In the genomic region with DNA sequence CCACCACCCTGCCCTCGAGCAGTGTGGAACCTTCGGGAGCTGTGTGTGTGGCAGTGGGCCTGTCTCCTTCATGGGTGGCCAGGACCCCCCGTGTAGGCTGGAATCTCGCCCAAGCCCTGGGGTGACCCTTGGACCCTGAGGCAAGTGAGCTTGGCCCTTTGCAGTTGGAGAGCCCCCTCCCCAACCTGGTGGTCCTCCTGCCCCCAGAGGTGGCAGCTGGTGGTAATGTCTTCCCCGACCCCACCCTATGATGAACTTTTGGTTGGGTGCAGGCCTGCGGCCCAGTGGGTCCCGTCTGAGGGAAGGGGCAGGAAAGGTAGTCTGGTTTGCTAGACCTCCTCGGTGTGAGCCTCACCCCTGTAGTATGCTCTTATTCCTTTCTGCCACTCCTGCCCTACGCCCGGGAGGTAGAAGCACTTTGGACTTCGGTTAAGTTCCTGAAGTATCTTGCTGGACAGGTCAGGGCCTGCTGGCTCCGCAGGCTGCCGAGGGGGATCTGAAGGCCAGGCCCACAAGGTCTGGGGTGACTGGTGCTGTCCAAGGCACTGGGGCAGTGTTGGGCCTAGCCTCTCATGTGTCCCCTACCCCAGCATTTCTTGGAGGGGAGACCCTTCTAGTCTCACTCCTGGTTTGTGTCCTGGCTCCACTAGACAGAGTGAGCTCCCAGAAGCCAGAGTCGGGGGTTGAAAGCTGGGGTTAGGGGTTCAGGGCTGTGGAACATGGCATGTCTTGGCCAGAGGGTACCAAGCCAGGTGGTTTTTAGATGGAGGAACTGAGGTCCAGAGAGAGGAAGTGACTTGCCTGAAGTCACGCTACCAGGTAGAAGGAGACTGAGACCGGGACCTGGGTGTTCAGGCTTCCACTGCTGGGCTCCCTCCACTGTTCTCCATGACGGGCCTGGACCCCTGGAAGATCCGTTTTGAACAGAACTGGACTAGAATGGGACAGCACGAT, we compare ENCODE assay signal across 8 cellular contexts. TPM values are rescaled to one million over a fixed set of nuclear protein-coding genes. Genes with fewer than 3 reads are reported as not detected.
DNase-seq lines count a peak whose midpoint lies in the region; ATAC-seq, FAIRE-seq and TF ChIP-seq lines count a peak whose summit lies in the region.

No MANE protein-coding gene starts in this region.

- H3K9me3 Mint-ChIP-seq in T-cell, result no peaks in the 10 kb centered on the region

- H3K36me3 Mint-ChIP-seq in T-cell, result no peaks in the 10 kb centered on the region

- no peak for FAIRE-seq in urothelium cell line (lab: Jason Lieb, UNC)

- H3K36me3 ChIP-seq in gastroesophageal sphincter, result peaks cover 0 to 4% of the 10 kb centered on the region in 2 donors

- H3K4me1 Mint-ChIP-seq in T-cell, result peaks cover 44 to 48% (median 45%) of the 10 kb centered on the region in 3 donors

- H3K4me3 ChIP-seq in GM12865 (ENCODE audit: low read depth, low read length), result peak overlapping the region; percentile 65
- peak overlapping the region; percentile 71 to 91 for H3K4me3 ChIP-seq in gastroesophageal sphincter
- H3K4me3 ChIP-seq in retinal pigment epithelial cell (ENCODE audit: low read length), result peak overlapping the region; percentile 84

- no peak for TF ChIP-seq POLR2A in gastroesophageal sphincter (IDR thresholded peaks at IDR 0.05)

- H3K27ac ChIP-seq in gastroesophageal sphincter, result peak overlapping the region in 3 of 4 donors; percentile 96 to 99 (median 98)

- H3K27me3 Mint-ChIP-seq in T-cell, result no peaks in the 10 kb centered on the region

- TF ChIP-seq EP300 in gastroesophageal sphincter (IDR thresholded peaks at IDR 0.05), result no peak

- POLR2A ChIA-PET in T-cell (lab: Charles Lee), result interaction anchor here (0.5 to 0.8 kb wide), 4 partner anchors 9 to 131 kb away, joined by 4 to 9 read pairs (median 4); a partner anchor contains a TSS

- no peaks in the 10 kb centered on the region for H3K9me3 ChIP-seq in gastroesophageal sphincter

- no peak for TF ChIP-seq CTCF in GM12865 (IDR thresholded peaks at IDR 0.05; ENCODE audit: insufficient read depth, low read depth, low read length, missing control alignments)
- TF ChIP-seq CTCF in gastroesophageal sphincter (IDR thresholded peaks at IDR 0.05), result no peak
- TF ChIP-seq CTCF in retinal pigment epithelial cell (conservative IDR thresholded peaks at IDR 0.05; ENCODE audit: low read depth, low read length), result no peak

- H3K4me3 Mint-ChIP-seq in T-cell, result peak overlapping the region; percentile 96 to 98 (median 97)

- H3K27ac Mint-ChIP-seq in T-cell, result peak overlapping the region in 1 of 2 donors; percentile 94

- CTCF ChIA-PET in T-cell (lab: Charles Lee), result interaction anchor here in 1 of 2 donors (0.7 kb wide), 1 partner anchor 123 kb away, joined by 5 read pairs; no protein-coding TSS in a partner anchor

- DNase-seq in GM12865 (ENCODE audit: low read depth) (no peak), T-cell (no peak), retinal pigment epithelial cell (ENCODE audit: low read depth) (no peak), NCI-H2171 treated with DMSO at 0.1 percent for 48 hours (lab: John Stamatoyannopoulos, UW) (no peak), LoVo (ENCODE audit: low spot score) (no peak), urothelium cell line (ENCODE audit: low spot score) (no peak)

- 42% methylated on average over 5 of the region's 19 CpGs; no CpG with 5 or more reads in 1 of the 2 donors for WGBS in gastroesophageal sphincter (ENCODE audit: low coverage in 1 of 2), 2 donors

- no peaks in the 10 kb centered on the region for H3K27me3 ChIP-seq in gastroesophageal sphincter

- H3K4me1 ChIP-seq in gastroesophageal sphincter, result peaks cover 0 to 66% (median 33%) of the 10 kb centered on the region in 3 donors

- no peak for ATAC-seq in T-cell (replicated peaks in 1 of 4)
- ATAC-seq in gastroesophageal sphincter, result no peak
- ATAC-seq in GM21528 (IDR thresholded peaks at IDR 0.05; ENCODE audit: low FRiP score, unreplicated experiment), result no peak

RNA-seq across cellular contexts. Expression of a gene that starts 1.7 kb away (rescaled TPM):
- total RNA-seq in T-cell, result 10 to 100 TPM; 22.9 to 31.4 (median 24.5) TPM
- total RNA-seq in gastroesophageal sphincter, result 10 to 100 TPM; 14.6 to 29.2 (median 24.1) TPM
